37 cellular contexts compared by ENCODE assay signal in the genomic region with DNA sequence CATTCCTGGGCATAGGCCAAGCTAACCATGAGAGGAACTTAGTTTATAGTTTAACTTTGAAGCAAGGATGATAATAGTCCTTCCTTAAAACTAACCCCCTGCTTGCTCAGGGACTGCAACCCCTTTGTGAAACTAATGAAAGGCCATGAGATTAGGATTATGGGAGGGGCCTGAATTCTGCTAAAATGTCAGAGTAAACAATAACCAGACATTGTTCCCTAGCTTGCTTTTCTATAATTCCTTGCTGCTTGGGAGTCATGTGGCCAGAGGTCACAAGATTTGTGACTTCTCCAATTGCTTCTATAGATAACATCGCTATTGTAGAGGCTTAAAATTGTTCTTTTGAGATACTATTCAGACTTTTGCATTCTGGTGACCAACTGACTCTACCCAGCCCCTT.
"Had no signal": no experiment of that assay in that cellular context is flagged by ENCODE, and none has a peak within 500 bp of the region (broad histone marks: within the 10 kb centered on the region; RNA-seq: fewer than 3 reads in every experiment).

No MANE protein-coding gene starts in this region.

- H3K27ac Mint-ChIP-seq: activated CD4-positive, alpha-beta memory T cell treated with anti-CD3 and anti-CD28 coated beads, Interleukin-2, amount 10 ng/mL, durations not matched to agents 7 days and 5 days; activated CD4-positive, alpha-beta T cell treated with anti-CD3 and anti-CD28 coated beads for 36 hours; activated CD4-positive, alpha-beta T cell treated with anti-CD3 and anti-CD28 coated beads, Interleukin-2, amount 10 ng/mL, durations not matched to agents 7 days and 5 days; activated CD8-positive, alpha-beta memory T cell treated with anti-CD3 and anti-CD28 coated beads, Interleukin-2, amount 10 ng/mL, durations not matched to agents 7 days and 5 days; activated CD8-positive, alpha-beta T cell treated with anti-CD3 and anti-CD28 coated beads, Interleukin-2, amount 10 ng/mL, durations not matched to agents 7 days and 5 days; activated naive CD4-positive, alpha-beta T cell treated with anti-CD3 and anti-CD28 coated beads, Interleukin-2, amount 10 ng/mL, durations not matched to agents 7 days and 5 days; activated naive CD4-positive, alpha-beta T cell treated with anti-CD3 and anti-CD28 coated beads, Interleukin-2, amount 50 U/mL, for 24 hours; activated naive CD8-positive, alpha-beta T cell; activated naive CD8-positive, alpha-beta T cell treated with anti-CD3 and anti-CD28 coated beads, Interleukin-2, amount 10 ng/mL, durations not matched to agents 7 days and 5 days; activated naive CD8-positive, alpha-beta T cell treated with anti-CD3 and anti-CD28 coated beads, Interleukin-2, amount 50 U/mL, for 24 hours; activated T-cell treated with anti-CD3 and anti-CD28 coated beads, Interleukin-2, amount 50 U/mL, for 24 hours; activated T-helper 2 cell treated with anti-CD3 and anti-CD28 coated beads, Interferon-gamma antibody, Interleukin-2, Interleukin-4, amounts not matched to agents 10 μg/mL and 5 μg/mL and 100 μg/mL, durations not matched to agents 14 hours and 24 hours and 36 hours; brain; T-helper 1 cell treated with Interleukin-12 subunit alpha and Interleukin-12 subunit beta and Interleukin-4 antibody, amounts not matched to agents 30 μg/mL and 1 μg/mL, for 36 hours; T-helper 2 cell treated with Interferon-gamma antibody and Interleukin-4, amounts not matched to agents 5 μg/mL and 100 μg/mL, for 36 hours; WTC11 had no signal

- H3K27ac ChIP-seq: ascending aorta, cardiac muscle cell, WERI-Rb-1 had no signal

- ATAC-seq: activated CD4-positive, alpha-beta T cell treated with anti-CD3 and anti-CD28 coated beads for 36 hours; activated CD4-positive, CD25-positive, alpha-beta regulatory T cell treated with anti-CD3 and anti-CD28 coated beads, Interleukin-2, amount 50 U/mL, for 24 hours; activated CD8-positive, alpha-beta memory T cell treated with anti-CD3 and anti-CD28 coated beads, Interleukin-2, amount 10 ng/mL, durations not matched to agents 7 days and 5 days; activated CD8-positive, alpha-beta T cell treated with anti-CD3 and anti-CD28 coated beads, Interleukin-2, amount 10 ng/mL, durations not matched to agents 7 days and 5 days; activated naive CD8-positive, alpha-beta T cell treated with anti-CD3 and anti-CD28 coated beads, Interleukin-2, amount 50 U/mL, for 24 hours; WTC11 had no signal

- DNase-seq: activated CD4-positive, alpha-beta memory T cell treated with anti-CD3 and anti-CD28 coated beads, Interleukin-2, amount 10 ng/mL, durations not matched to agents 7 days and 5 days; activated CD4-positive, alpha-beta T cell treated with anti-CD3 and anti-CD28 coated beads for 1 hour; activated CD4-positive, alpha-beta T cell treated with anti-CD3 and anti-CD28 coated beads for 36 hours; activated CD4-positive, alpha-beta T cell treated with anti-CD3 and anti-CD28 coated beads for 48 hours; activated CD4-positive, alpha-beta T cell treated with anti-CD3 and anti-CD28 coated beads, Interleukin-2, amount 10 ng/mL, durations not matched to agents 7 days and 5 days; activated CD4-positive, alpha-beta T cell treated with anti-CD3 and anti-CD28 coated beads, Interleukin-2, amount 50 U/mL, for 48 hours; activated CD4-positive, CD25-positive, alpha-beta regulatory T cell; activated CD8-positive, alpha-beta memory T cell treated with anti-CD3 and anti-CD28 coated beads for 24 hours; activated CD8-positive, alpha-beta memory T cell treated with anti-CD3 and anti-CD28 coated beads, Interleukin-2, amount 10 ng/mL, durations not matched to agents 7 days and 5 days; activated CD8-positive, alpha-beta memory T cell treated with anti-CD3 and anti-CD28 coated beads, Interleukin-2, amount 50 U/mL, for 48 hours; activated CD8-positive, alpha-beta T cell treated with anti-CD3 and anti-CD28 coated beads, Interleukin-2, amount 10 ng/mL, durations not matched to agents 7 days and 5 days; activated effector memory CD4-positive, alpha-beta T cell treated with Interleukin-2 at 50 U/mL for 16 hours; activated gamma-delta T cell; activated naive CD4-positive, alpha-beta T cell treated with anti-CD3 and anti-CD28 coated beads, Interleukin-2, amount 10 ng/mL, durations not matched to agents 7 days and 5 days; activated naive CD4-positive, alpha-beta T cell treated with Interleukin-2 at 50 U/mL for 16 hours; activated naive CD8-positive, alpha-beta T cell treated with anti-CD3 and anti-CD28 coated beads, Interleukin-2, amount 10 ng/mL, durations not matched to agents 7 days and 5 days; activated naive CD8-positive, alpha-beta T cell treated with anti-CD3 and anti-CD28 coated beads, Interleukin-2, amount 50 U/mL, for 24 hours; activated T-cell treated with anti-CD3 and anti-CD28 coated beads, Interleukin-2, amount 50 U/mL, for 24 hours; activated T-cell treated with anti-CD3 and anti-CD28 coated beads, Interleukin-2, amount 50 U/mL, for 48 hours; amygdala; anterior cingulate cortex; caudate nucleus; cerebellar nuclear complex; T-helper 2 cell; T-helper 9 cell; WERI-Rb-1 had no signal

- H3K9me3 Mint-ChIP-seq: activated CD4-positive, alpha-beta memory T cell treated with anti-CD3 and anti-CD28 coated beads, Interleukin-2, amount 10 ng/mL, durations not matched to agents 7 days and 5 days; activated CD4-positive, alpha-beta T cell treated with anti-CD3 and anti-CD28 coated beads, Interleukin-2, amount 10 ng/mL, durations not matched to agents 7 days and 5 days; activated naive CD4-positive, alpha-beta T cell treated with anti-CD3 and anti-CD28 coated beads, Interleukin-2, amount 10 ng/mL, durations not matched to agents 7 days and 5 days; activated naive CD8-positive, alpha-beta T cell treated with anti-CD3 and anti-CD28 coated beads, Interleukin-2, amount 10 ng/mL, durations not matched to agents 7 days and 5 days; activated naive CD8-positive, alpha-beta T cell treated with anti-CD3 and anti-CD28 coated beads, Interleukin-2, amount 50 U/mL, for 24 hours; activated T-cell treated with anti-CD3 and anti-CD28 coated beads, Interleukin-2, amount 50 U/mL, for 24 hours; activated T-helper 2 cell treated with anti-CD3 and anti-CD28 coated beads, Interferon-gamma antibody, Interleukin-2, Interleukin-4, amounts not matched to agents 10 μg/mL and 5 μg/mL and 100 μg/mL, durations not matched to agents 14 hours and 24 hours and 36 hours; central memory CD8-positive, alpha-beta T cell; T-helper 1 cell treated with Interleukin-12 subunit alpha and Interleukin-12 subunit beta and Interleukin-4 antibody, amounts not matched to agents 30 μg/mL and 1 μg/mL, for 36 hours; T-helper 2 cell treated with Interferon-gamma antibody and Interleukin-4, amounts not matched to agents 5 μg/mL and 100 μg/mL, for 36 hours had no signal

- H3K4me3 Mint-ChIP-seq: activated CD4-positive, alpha-beta memory T cell treated with anti-CD3 and anti-CD28 coated beads, Interleukin-2, amount 10 ng/mL, durations not matched to agents 7 days and 5 days; activated CD4-positive, alpha-beta T cell treated with anti-CD3 and anti-CD28 coated beads for 36 hours; activated CD4-positive, alpha-beta T cell treated with anti-CD3 and anti-CD28 coated beads, Interleukin-2, amount 10 ng/mL, durations not matched to agents 7 days and 5 days; activated CD8-positive, alpha-beta memory T cell treated with anti-CD3 and anti-CD28 coated beads, Interleukin-2, amount 10 ng/mL, durations not matched to agents 7 days and 5 days; activated CD8-positive, alpha-beta T cell treated with anti-CD3 and anti-CD28 coated beads, Interleukin-2, amount 10 ng/mL, durations not matched to agents 7 days and 5 days; activated naive CD4-positive, alpha-beta T cell treated with anti-CD3 and anti-CD28 coated beads, Interleukin-2, amount 10 ng/mL, durations not matched to agents 7 days and 5 days; activated naive CD4-positive, alpha-beta T cell treated with anti-CD3 and anti-CD28 coated beads, Interleukin-2, amount 50 U/mL, for 24 hours; activated naive CD8-positive, alpha-beta T cell; activated naive CD8-positive, alpha-beta T cell treated with anti-CD3 and anti-CD28 coated beads, Interleukin-2, amount 10 ng/mL, durations not matched to agents 7 days and 5 days; activated naive CD8-positive, alpha-beta T cell treated with anti-CD3 and anti-CD28 coated beads, Interleukin-2, amount 50 U/mL, for 24 hours; activated T-cell treated with anti-CD3 and anti-CD28 coated beads, Interleukin-2, amount 50 U/mL, for 24 hours; brain; central memory CD8-positive, alpha-beta T cell; T-helper 1 cell treated with Interleukin-12 subunit alpha and Interleukin-12 subunit beta and Interleukin-4 antibody, amounts not matched to agents 30 μg/mL and 1 μg/mL, for 36 hours; T-helper 2 cell treated with Interferon-gamma antibody and Interleukin-4, amounts not matched to agents 5 μg/mL and 100 μg/mL, for 36 hours; WTC11 had no signal

- H3K4me1 Mint-ChIP-seq: activated CD4-positive, alpha-beta memory T cell treated with anti-CD3 and anti-CD28 coated beads, Interleukin-2, amount 10 ng/mL, durations not matched to agents 7 days and 5 days; activated CD4-positive, alpha-beta T cell treated with anti-CD3 and anti-CD28 coated beads for 36 hours; activated CD4-positive, alpha-beta T cell treated with anti-CD3 and anti-CD28 coated beads, Interleukin-2, amount 10 ng/mL, durations not matched to agents 7 days and 5 days; activated CD8-positive, alpha-beta memory T cell treated with anti-CD3 and anti-CD28 coated beads, Interleukin-2, amount 10 ng/mL, durations not matched to agents 7 days and 5 days; activated naive CD4-positive, alpha-beta T cell treated with anti-CD3 and anti-CD28 coated beads, Interleukin-2, amount 10 ng/mL, durations not matched to agents 7 days and 5 days; activated naive CD4-positive, alpha-beta T cell treated with anti-CD3 and anti-CD28 coated beads, Interleukin-2, amount 50 U/mL, for 24 hours; activated naive CD8-positive, alpha-beta T cell treated with anti-CD3 and anti-CD28 coated beads, Interleukin-2, amount 10 ng/mL, durations not matched to agents 7 days and 5 days; activated naive CD8-positive, alpha-beta T cell treated with anti-CD3 and anti-CD28 coated beads, Interleukin-2, amount 50 U/mL, for 24 hours; brain; central memory CD8-positive, alpha-beta T cell had no signal

- H3K27me3 Mint-ChIP-seq: activated CD4-positive, alpha-beta memory T cell treated with anti-CD3 and anti-CD28 coated beads, Interleukin-2, amount 10 ng/mL, durations not matched to agents 7 days and 5 days; activated CD4-positive, alpha-beta T cell treated with anti-CD3 and anti-CD28 coated beads, Interleukin-2, amount 10 ng/mL, durations not matched to agents 7 days and 5 days; activated naive CD4-positive, alpha-beta T cell treated with anti-CD3 and anti-CD28 coated beads, Interleukin-2, amount 10 ng/mL, durations not matched to agents 7 days and 5 days; activated naive CD8-positive, alpha-beta T cell treated with anti-CD3 and anti-CD28 coated beads, Interleukin-2, amount 50 U/mL, for 24 hours; brain had no signal

- H3K4me3 ChIP-seq: ascending aorta, cardiac muscle cell had no signal

- H3K27me3 ChIP-seq: ascending aorta, cardiac muscle cell had no signal

- H3K36me3 Mint-ChIP-seq: activated CD8-positive, alpha-beta memory T cell treated with anti-CD3 and anti-CD28 coated beads, Interleukin-2, amount 10 ng/mL, durations not matched to agents 7 days and 5 days; activated naive CD4-positive, alpha-beta T cell treated with anti-CD3 and anti-CD28 coated beads, Interleukin-2, amount 10 ng/mL, durations not matched to agents 7 days and 5 days; activated naive CD4-positive, alpha-beta T cell treated with anti-CD3 and anti-CD28 coated beads, Interleukin-2, amount 50 U/mL, for 24 hours; activated naive CD8-positive, alpha-beta T cell; activated naive CD8-positive, alpha-beta T cell treated with anti-CD3 and anti-CD28 coated beads, Interleukin-2, amount 10 ng/mL, durations not matched to agents 7 days and 5 days; brain; WTC11 had no signal

- H3K36me3 ChIP-seq: ascending aorta, cardiac muscle cell, WERI-Rb-1 had no signal

- H3K4me1 ChIP-seq: ascending aorta had no signal
